Comparison of ENCODE assay signal across 8 cellular contexts in genomic region chr2:20661028-20661980, GRCh38. TPM values are rescaled to one million over a fixed set of nuclear protein-coding genes. Genes with fewer than 3 reads are reported as not detected.
A peak's percentile ranks its signal among the peaks of the same experiment; 100 is the strongest.
DNase-seq lines count a peak whose midpoint lies in the region; ATAC-seq lines count a peak whose summit lies in the region.

No MANE protein-coding gene starts in this region.

- H2AFZ ChIP-seq in trophoblast cell (ENCODE audit: insufficient read depth, low read length, poor library complexity): no peak overlapping the region

- H3K79me1 ChIP-seq in trophoblast cell (ENCODE audit: low read length): no peaks in the 10 kb centered on the region

- H4K8ac ChIP-seq in trophoblast cell (ENCODE audit: low read depth, low read length): no peak overlapping the region

- H3K23ac ChIP-seq in trophoblast cell (ENCODE audit: low read length): no peak overlapping the region

- no peak overlapping the region for H3K14ac ChIP-seq in trophoblast cell (ENCODE audit: low read length)

- H4K12ac ChIP-seq in trophoblast cell (ENCODE audit: low read depth, low read length): no peak overlapping the region

- H2AK5ac ChIP-seq in trophoblast cell (ENCODE audit: low read length): no peak overlapping the region

- no peak overlapping the region for H3K4me2 ChIP-seq in trophoblast cell (ENCODE audit: low read length)

- no peaks in the 10 kb centered on the region for H3K79me2 ChIP-seq in trophoblast cell (ENCODE audit: control insufficient read depth, insufficient read depth, low read length, poor library complexity)

- no peaks in the 10 kb centered on the region for H3K36me3 ChIP-seq in SJCRH30
- H3K36me3 ChIP-seq in trophoblast cell (ENCODE audit: control insufficient read depth in 1 of 2, insufficient read depth in 2 of 2, low read length in 2 of 2): no peaks in the 10 kb centered on the region

- no peak overlapping the region for H3K4me3 ChIP-seq in Jurkat, Clone E6-1 (ENCODE audit: low read length)
- no peak overlapping the region for H3K4me3 ChIP-seq in SJCRH30
- H3K4me3 ChIP-seq in trophoblast cell (ENCODE audit: low read depth, low read length): no peak overlapping the region

- DNase-seq in EL: peak; percentile 75
- peak; percentile 61 for DNase-seq in Jurkat, Clone E6-1 (ENCODE audit: low read depth, low spot score)
- peak; percentile 62 to 93 for DNase-seq in SJCRH30
- DNase-seq in activated naive CD4-positive, alpha-beta T cell treated with Interleukin-2 at 50 U/mL for 16 hours: peak; percentile 68
- peak; percentile 49 for DNase-seq in globus pallidus (ENCODE audit: low spot score)
- DNase-seq in trophoblast cell: peak; percentile 74 to 88
- DNase-seq in cortex of kidney (lab: John Stamatoyannopoulos, UW): no peak

- no peak overlapping the region for H2BK5ac ChIP-seq in trophoblast cell (ENCODE audit: low read depth, low read length, poor library complexity)

- no peak overlapping the region for H3K4ac ChIP-seq in trophoblast cell (ENCODE audit: low read depth, low read length)

- no peak overlapping the region for H2BK12ac ChIP-seq in trophoblast cell (ENCODE audit: low read length)

- H3K27me3 ChIP-seq in SJCRH30 (no peaks in the 10 kb centered on the region), trophoblast cell (ENCODE audit: insufficient read depth, low read length) (peaks cover 39% of the 10 kb centered on the region)

- H3K27ac ChIP-seq in SJCRH30 (no peak overlapping the region), trophoblast cell (ENCODE audit: low read depth, low read length) (no peak overlapping the region)

- WGBS in trophoblast cell (ENCODE audit: extremely low coverage, insufficient coverage, insufficient read length): no CpG with 5 or more reads among the region's 9 CpGs

- peak; percentile 64 for ATAC-seq in GM21528 (IDR thresholded peaks at IDR 0.05; ENCODE audit: low FRiP score, unreplicated experiment)

- H3K4me1 ChIP-seq in SJCRH30: no peaks in the 10 kb centered on the region
- H3K4me1 ChIP-seq in trophoblast cell (ENCODE audit: control insufficient read depth in 1 of 2, insufficient read depth in 2 of 2, low read length in 2 of 2): peaks cover 8 to 15% of the 10 kb centered on the region in 2 experiments

- no peak overlapping the region for H2BK120ac ChIP-seq in trophoblast cell (ENCODE audit: insufficient read depth, low read length, poor library complexity)

- H3K9me3 ChIP-seq in SJCRH30 (replicated peaks): no peaks in the 10 kb centered on the region
- H3K9me3 ChIP-seq in trophoblast cell (ENCODE audit: insufficient read depth, low read depth, low read length): peaks cover 4% of the 10 kb centered on the region

- H3K18ac ChIP-seq in trophoblast cell (ENCODE audit: low read length): no peak overlapping the region

- no peak overlapping the region for H4K91ac ChIP-seq in trophoblast cell (ENCODE audit: low read depth, low read length)

- H3K9ac ChIP-seq in trophoblast cell (ENCODE audit: low read length): no peak overlapping the region

RNA-seq across cellular contexts. Expression of gene GDF7, which starts 5.6 kb away (rescaled TPM):
- polyA plus RNA-seq in Jurkat, Clone E6-1 (2012; ENCODE audit: insufficient read depth, insufficient read length): 0.48 TPM
- total RNA-seq in SJCRH30 (2014; rRNA removed; shearing (Covaris generic)): 0.02 and 0.03 TPM in 2 replicates
- 0.14 and 0.17 TPM in 2 replicates for polyA plus RNA-seq in trophoblast cell (2013)

RNA-seq across cellular contexts. Expression of gene HS1BP3, which starts 10.4 kb away (rescaled TPM):
- 13.3 TPM for polyA plus RNA-seq in Jurkat, Clone E6-1 (2012; ENCODE audit: insufficient read depth, insufficient read length)
- 14.0 and 14.7 TPM in 2 replicates for total RNA-seq in SJCRH30 (2014; rRNA removed; shearing (Covaris generic))
- 17.5 and 18.2 TPM in 2 replicates for polyA plus RNA-seq in trophoblast cell (2013)
